Comparison of ENCODE assay signal across 1 cellular context in genomic region chr15:51280838-51281237, GRCh38.
TF ChIP-seq lines count a peak whose summit lies in the region.

No MANE protein-coding gene starts in this region.

TF ChIP-seq in HepG2, 621 proteins besides CTCF, POLR2A, EP300 and RAD21:
- no peak for TF ChIP-seq RCOR2 (CRISPR knock-in tag; IDR thresholded peaks at IDR 0.05)
- 0 out of 2 replicates have a peak, but pooled peaks have one; percentile 2 for TF ChIP-seq FOXO4 (CRISPR knock-in tag; conservative IDR thresholded peaks at IDR 0.05)
